Comparison of ENCODE assay signal across 2 cellular contexts in genomic region chr5:132059043-132059695, GRCh38.
TF ChIP-seq lines count a peak whose summit lies in the region.

No MANE protein-coding gene starts in this region.

TF ChIP-seq in SK-N-SH, 30 proteins besides CTCF, POLR2A, EP300 and RAD21 (continued from another document):
- no peak for TF ChIP-seq USF2 (IDR thresholded peaks at IDR 0.05; ENCODE audit: borderline replicate concordance, low read depth, low read length)
- TF ChIP-seq REST (IDR thresholded peaks at IDR 0.05; ENCODE audit: low read depth, low read length), result no peak
- no peak for TF ChIP-seq CHD2 (IDR thresholded peaks at IDR 0.05; ENCODE audit: low read length, partially characterized antibody)
- no peak for TF ChIP-seq ELF1 (IDR thresholded peaks at IDR 0.05)
- TF ChIP-seq SIN3A (IDR thresholded peaks at IDR 0.05; ENCODE audit: borderline replicate concordance, low read depth, low read length), result no peak
TF ChIP-seq in SK-N-SH: peak in this region for 0.

TF ChIP-seq in SK-N-SH treated with all-trans-retinoic acid at 6 μM for 48 hours, 23 proteins besides CTCF, POLR2A, EP300 and RAD21 (continued from another document):
- TF ChIP-seq RARB (CRISPR knock-in tag; IDR thresholded peaks at IDR 0.05), result no peak
- TF ChIP-seq ESRRG (CRISPR knock-in tag; IDR thresholded peaks at IDR 0.05), result no peak
- TF ChIP-seq TOX (CRISPR knock-in tag; IDR thresholded peaks at IDR 0.05; ENCODE audit: borderline replicate concordance), result no peak
- no peak for TF ChIP-seq ARNTL (CRISPR knock-in tag; IDR thresholded peaks at IDR 0.05; ENCODE audit: borderline replicate concordance, low read depth)
TF ChIP-seq in SK-N-SH treated with all-trans-retinoic acid at 6 μM for 48 hours: peak in this region for 0.
